Comparison of ENCODE assay signal across 24 cellular contexts in genomic region chr11:61118406-61118805, GRCh38. TPM values are rescaled to one million over a fixed set of nuclear protein-coding genes. Genes with fewer than 3 reads are reported as not detected.
DNase-seq lines count a peak whose midpoint lies in the region; ATAC-seq and TF ChIP-seq lines count a peak whose summit lies in the region.
"Had no signal": no experiment of that assay in that cellular context is flagged by ENCODE, and none has a peak within 500 bp of the region (broad histone marks: within the 10 kb centered on the region; RNA-seq: fewer than 3 reads in every experiment).

No MANE protein-coding gene starts in this region.

- H3K9me3 Mint-ChIP-seq in T-helper 2 cell treated with Interferon-gamma antibody and Interleukin-4, amounts not matched to agents 5 μg/mL and 100 μg/mL, for 36 hours = no peaks in the 10 kb centered on the region
- H3K9me3 Mint-ChIP-seq in CD4-positive, CD25-positive, alpha-beta regulatory T cell = no peaks in the 10 kb centered on the region
- peaks cover 4% of the 10 kb centered on the region for H3K9me3 Mint-ChIP-seq in activated CD8-positive, alpha-beta T cell treated with anti-CD3 and anti-CD28 coated beads for 36 hours
- H3K9me3 Mint-ChIP-seq: neural crest cell had no signal

- peak overlapping the region; percentile 12 for H3K4me3 Mint-ChIP-seq in T-helper 2 cell treated with Interferon-gamma antibody and Interleukin-4, amounts not matched to agents 5 μg/mL and 100 μg/mL, for 36 hours
- peak overlapping the region in 2 of 4 donors; percentile 83 to 90 for H3K4me3 Mint-ChIP-seq in CD4-positive, CD25-positive, alpha-beta regulatory T cell
- H3K4me3 Mint-ChIP-seq in activated CD8-positive, alpha-beta T cell treated with anti-CD3 and anti-CD28 coated beads for 36 hours = no peak overlapping the region
- H3K4me3 Mint-ChIP-seq: CD14-positive monocyte, neural crest cell had no signal

- H3K4me3 ChIP-seq in CD4-positive, CD25-positive, alpha-beta regulatory T cell (ENCODE audit: low read depth, low read length) = no peak overlapping the region
- no peak overlapping the region for H3K4me3 ChIP-seq in effector memory CD4-positive, alpha-beta T cell (ENCODE audit: insufficient read depth, low read depth, low read length, poor library complexity, severe bottlenecking)
- H3K4me3 ChIP-seq: dorsolateral prefrontal cortex, Peyer's patch, right atrium auricular region, spleen, suprapubic skin, uterus had no signal

- peak overlapping the region; percentile 78 for H3K27ac Mint-ChIP-seq in T-helper 2 cell treated with Interferon-gamma antibody and Interleukin-4, amounts not matched to agents 5 μg/mL and 100 μg/mL, for 36 hours
- peak overlapping the region in 2 of 3 donors; percentile 97 to 98 for H3K27ac Mint-ChIP-seq in CD4-positive, CD25-positive, alpha-beta regulatory T cell
- H3K27ac Mint-ChIP-seq in activated CD8-positive, alpha-beta T cell treated with anti-CD3 and anti-CD28 coated beads for 36 hours = peak overlapping the region; percentile 72
- H3K27ac Mint-ChIP-seq: CD14-positive monocyte had no signal

- H3K27me3 Mint-ChIP-seq in T-helper 2 cell treated with Interferon-gamma antibody and Interleukin-4, amounts not matched to agents 5 μg/mL and 100 μg/mL, for 36 hours (ENCODE audit: low read depth) = no peaks in the 10 kb centered on the region
- H3K27me3 Mint-ChIP-seq in CD4-positive, CD25-positive, alpha-beta regulatory T cell = peaks cover 9% of the 10 kb centered on the region
- no peaks in the 10 kb centered on the region for H3K27me3 Mint-ChIP-seq in activated CD8-positive, alpha-beta T cell treated with anti-CD3 and anti-CD28 coated beads for 36 hours

- peak overlapping the region; percentile 43 for H3K27ac ChIP-seq in CD4-positive, CD25-positive, alpha-beta regulatory T cell (ENCODE audit: insufficient read depth, low read length, poor library complexity, severe bottlenecking)
- peak overlapping the region; percentile 71 for H3K27ac ChIP-seq in effector memory CD4-positive, alpha-beta T cell (ENCODE audit: insufficient read depth, low read length, poor library complexity, severe bottlenecking)
- H3K27ac ChIP-seq: dorsolateral prefrontal cortex, Peyer's patch, right atrium auricular region, spleen, suprapubic skin, uterus had no signal

- H3K36me3 ChIP-seq in CD4-positive, CD25-positive, alpha-beta regulatory T cell (ENCODE audit: control insufficient read depth, insufficient read depth, low read length) = peaks cover 80% of the 10 kb centered on the region
- peaks cover 76% of the 10 kb centered on the region for H3K36me3 ChIP-seq in effector memory CD4-positive, alpha-beta T cell (ENCODE audit: control insufficient read depth, insufficient read depth, low read length)
- H3K36me3 ChIP-seq: Peyer's patch, right atrium auricular region, suprapubic skin, uterus had no signal

- TF ChIP-seq CTCF in activated CD8-positive, alpha-beta T cell treated with anti-CD3 and anti-CD28 coated beads for 36 hours (IDR thresholded peaks at IDR 0.05) = no peak

- peaks cover 89% of the 10 kb centered on the region for H3K36me3 Mint-ChIP-seq in T-helper 2 cell treated with Interferon-gamma antibody and Interleukin-4, amounts not matched to agents 5 μg/mL and 100 μg/mL, for 36 hours (ENCODE audit: low read depth)
- peaks cover 56% of the 10 kb centered on the region for H3K36me3 Mint-ChIP-seq in CD4-positive, CD25-positive, alpha-beta regulatory T cell
- H3K36me3 Mint-ChIP-seq in activated CD8-positive, alpha-beta T cell treated with anti-CD3 and anti-CD28 coated beads for 36 hours (ENCODE audit: low read depth) = peaks cover 89% of the 10 kb centered on the region

- no peak for DNase-seq in T-helper 2 cell treated with Interferon-gamma antibody and Interleukin-4, amounts not matched to agents 5 μg/mL and 100 μg/mL, for 36 hours (ENCODE audit: low spot score)
- no peak for DNase-seq in T-helper 2 cell
- no peak for DNase-seq in CD4-positive, CD25-positive, alpha-beta regulatory T cell
- no peak for DNase-seq in activated CD8-positive, alpha-beta T cell treated with anti-CD3 and anti-CD28 coated beads for 36 hours
- DNase-seq in effector memory CD4-positive, alpha-beta T cell = no peak
- DNase-seq: 8988T; activated CD4-positive, alpha-beta T cell treated with anti-CD3 and anti-CD28 coated beads for 1 hour; dorsolateral prefrontal cortex; EL; Karpas-422; NCI-H1417 treated with DMSO at 0.1 percent for 48 hours; NCI-H345; SIG-M5; spleen; stimulated activated CD4-positive, alpha-beta T cell treated with anti-CD3 and anti-CD28 coated beads, Interleukin-2, amount 100 ng/mL, for 48 hours; uterus had no signal

- CTCF ChIA-PET in activated CD8-positive, alpha-beta T cell treated with anti-CD3 and anti-CD28 coated beads for 36 hours (lab: Charles Lee) = interaction anchor here (2.5 kb wide), 1 partner anchor 10 kb away, joined by 20 read pairs; no protein-coding TSS in a partner anchor

- peaks cover 61% of the 10 kb centered on the region for H3K4me1 ChIP-seq in CD4-positive, CD25-positive, alpha-beta regulatory T cell (ENCODE audit: control insufficient read depth, insufficient read depth, low read length, poor library complexity, severe bottlenecking)
- peaks cover 47% of the 10 kb centered on the region for H3K4me1 ChIP-seq in effector memory CD4-positive, alpha-beta T cell (ENCODE audit: control insufficient read depth, insufficient read depth, low read length, poor library complexity, severe bottlenecking)
- H3K4me1 ChIP-seq: uterus had no signal

- no peaks in the 10 kb centered on the region for H3K27me3 ChIP-seq in CD4-positive, CD25-positive, alpha-beta regulatory T cell (ENCODE audit: control insufficient read depth, insufficient read depth, low read length)
- no peaks in the 10 kb centered on the region for H3K27me3 ChIP-seq in effector memory CD4-positive, alpha-beta T cell (replicated peaks; ENCODE audit: control insufficient read depth, insufficient read depth, low read length, poor library complexity, severe bottlenecking)
- H3K27me3 ChIP-seq: dorsolateral prefrontal cortex, Peyer's patch, right atrium auricular region, spleen, suprapubic skin, uterus had no signal

- ATAC-seq in CD4-positive, CD25-positive, alpha-beta regulatory T cell (ENCODE audit: low read depth in 2 of 2) = no peak
- ATAC-seq in activated CD8-positive, alpha-beta T cell treated with anti-CD3 and anti-CD28 coated beads for 36 hours = no peak
- ATAC-seq in HG03457 (IDR thresholded peaks at IDR 0.05; ENCODE audit: unreplicated experiment) (no peak), HG03108 (IDR thresholded peaks at IDR 0.05; ENCODE audit: unreplicated experiment) (no peak), GM21526 (IDR thresholded peaks at IDR 0.05; ENCODE audit: low FRiP score, unreplicated experiment) (no peak)

- POLR2A ChIA-PET in activated CD8-positive, alpha-beta T cell treated with anti-CD3 and anti-CD28 coated beads for 36 hours (lab: Charles Lee) = interaction anchor here (0.9 to 9.6 kb wide), 8 partner anchors 9 to 124 kb away, joined by 3 to 65 read pairs (median 4); no protein-coding TSS in a partner anchor

- no peaks in the 10 kb centered on the region for H3K9me3 ChIP-seq in CD4-positive, CD25-positive, alpha-beta regulatory T cell (ENCODE audit: control insufficient read depth in 2 of 2, low read length in 2 of 2)
- H3K9me3 ChIP-seq in effector memory CD4-positive, alpha-beta T cell (ENCODE audit: control insufficient read depth, low read length) = no peaks in the 10 kb centered on the region
- H3K9me3 ChIP-seq: Peyer's patch, right atrium auricular region, spleen, suprapubic skin, uterus had no signal

- peaks cover 51% of the 10 kb centered on the region for H3K4me1 Mint-ChIP-seq in T-helper 2 cell treated with Interferon-gamma antibody and Interleukin-4, amounts not matched to agents 5 μg/mL and 100 μg/mL, for 36 hours (ENCODE audit: low read depth)
- H3K4me1 Mint-ChIP-seq in CD4-positive, CD25-positive, alpha-beta regulatory T cell = peaks cover 16 to 81% (median 58%) of the 10 kb centered on the region in 4 donors
- H3K4me1 Mint-ChIP-seq in activated CD8-positive, alpha-beta T cell treated with anti-CD3 and anti-CD28 coated beads for 36 hours (ENCODE audit: low read depth) = peaks cover 81% of the 10 kb centered on the region

- intact Hi-C loops in activated CD8-positive, alpha-beta T cell treated with anti-CD3 and anti-CD28 coated beads for 36 hours (cut with micrococcal nuclease) = no loop called here

RNA-seq across cellular contexts. Expression of gene CD5, which starts 16.1 kb away (rescaled TPM):
- 390 TPM for total RNA-seq in CD4-positive, CD25-positive, alpha-beta regulatory T cell
- polyA plus RNA-seq in CD4-positive, CD25-positive, alpha-beta regulatory T cell = 100 to 1,000 TPM; 150 to 253 (median 213) TPM
- 100 to 1,000 TPM; 214 to 215 TPM for total RNA-seq in activated CD8-positive, alpha-beta T cell treated with anti-CD3 and anti-CD28 coated beads for 36 hours
- total RNA-seq: neural crest cell had no signal

RNA-seq across cellular contexts. Expression of gene VPS37C, which starts 42.8 kb away (rescaled TPM):
- total RNA-seq in CD4-positive, CD25-positive, alpha-beta regulatory T cell = 2.8 TPM
- under 1 TPM; 0.30 to 0.68 (median 0.60) TPM for polyA plus RNA-seq in CD4-positive, CD25-positive, alpha-beta regulatory T cell
- total RNA-seq in activated CD8-positive, alpha-beta T cell treated with anti-CD3 and anti-CD28 coated beads for 36 hours = 1 to 10 TPM; 6.6 to 7.2 TPM
